ENCODE assay signal across 14 cellular contexts in genomic region chr11:2775083-2775625, GRCh38.
A peak's percentile ranks its signal among the peaks of the same experiment; 100 is the strongest.
DNase-seq lines count a peak whose midpoint lies in the region; ATAC-seq, FAIRE-seq and TF ChIP-seq lines count a peak whose summit lies in the region.
"Had no signal": no experiment of that assay in that cellular context is flagged by ENCODE, and none has a peak within 500 bp of the region (broad histone marks: within the 10 kb centered on the region; RNA-seq: fewer than 3 reads in every experiment).

No MANE protein-coding gene starts in this region.

- H3K36me3 ChIP-seq in right atrium auricular region: no peaks in the 10 kb centered on the region
- no peaks in the 10 kb centered on the region for H3K36me3 ChIP-seq in HepG2 (replicated peaks in 1 of 2; ENCODE audit: control insufficient read depth in 1 of 2, insufficient read depth in 2 of 2, low read length in 2 of 2)
- H3K36me3 ChIP-seq in thyroid gland: no peaks in the 10 kb centered on the region

- TF ChIP-seq RAD21 in HepG2 (CRISPR knock-in tag; IDR thresholded peaks at IDR 0.05): no peak

- POLR2A ChIA-PET in WTC11 (lab: Charles Lee): no interaction called here
- POLR2A ChIA-PET in HepG2 (lab: Yijun Ruan, JAX): interaction anchor here (1.2 kb wide), 1 partner anchor 75 kb away, joined by 3 read pairs; the partner anchor contains the start of gene KCNQ1OT1

- H3K27me3 ChIP-seq in right atrium auricular region (no peaks in the 10 kb centered on the region), HepG2 (ENCODE audit: control insufficient read depth in 1 of 2, insufficient read depth in 2 of 2, low read length in 2 of 2) (peaks cover 12 to 98% of the 10 kb centered on the region in 2 experiments; a peak in 4 of 5 replicates), thyroid gland (no peaks in the 10 kb centered on the region)

- H3K27ac Mint-ChIP-seq in WTC11 (no peak overlapping the region), type B pancreatic cell (no peak overlapping the region)

- H3K4me3 Mint-ChIP-seq in WTC11 (no peak overlapping the region), type B pancreatic cell (no peak overlapping the region)

- BruUV-seq in HepG2 (replicated peaks; lab: Mats Ljungman, UMichigan): no TSS peak

- no peak overlapping the region for H3K4me2 ChIP-seq in HepG2 (ENCODE audit: low read depth, low read length)

- H3K4me1 Mint-ChIP-seq in WTC11 (no peaks in the 10 kb centered on the region), type B pancreatic cell (ENCODE audit: unreplicated experiment) (peaks cover 6% of the 10 kb centered on the region)

- H3K36me3 Mint-ChIP-seq in WTC11 (no peaks in the 10 kb centered on the region), type B pancreatic cell (no peaks in the 10 kb centered on the region)

- CTCF ChIA-PET in WTC11 (lab: Charles Lee) (interaction anchor here (0.6 to 1.0 kb wide), 4 partner anchors 34 to 1098 kb away, joined by 3 to 5 read pairs (median 4); no protein-coding TSS in a partner anchor), HepG2 (lab: Yijun Ruan, JAX; ENCODE audit: low intra/inter-chr PET ratio, low total read pairs) (no interaction called here)

- TF ChIP-seq POLR2A in HepG2 (IDR thresholded peaks at IDR 0.05; ENCODE audit: insufficient read depth in 1 of 2, low read depth in 2 of 2, low read length in 2 of 2) (no peak), thyroid gland (IDR thresholded peaks at IDR 0.05) (no peak)

- H3K4me1 ChIP-seq in right atrium auricular region (peaks cover 0 to 32% of the 10 kb centered on the region in 2 donors), HepG2 (ENCODE audit: insufficient read depth, low read length) (peaks cover 24% of the 10 kb centered on the region), thyroid gland (peaks cover 22 to 28% of the 10 kb centered on the region in 2 donors)

- FAIRE-seq in HepG2 (lab: Jason Lieb, UNC): no peak
- FAIRE-seq: keratinocyte had no signal

- H3K4me3 ChIP-seq in right atrium auricular region (no peak overlapping the region), HepG2 (replicated peaks in 1 of 3; ENCODE audit: insufficient read depth in 1 of 3, low read depth in 2 of 3, low read length in 3 of 3) (no peak overlapping the region), thyroid gland (replicated peaks in 1 of 3) (no peak overlapping the region)

- WGBS in HepG2 (ENCODE audit: low lambda C conversion rate): 100% methylated on average over 1 of the region's 5 CpGs
- WGBS in thyroid gland, 2 donors: 93 to 100% methylated on average over 2 to 3 of the region's 5 CpGs

- H3K9ac ChIP-seq in HepG2 (ENCODE audit: insufficient read depth, low read depth, low read length): no peak overlapping the region

- H2AFZ ChIP-seq in HepG2 (ENCODE audit: low read length): no peak overlapping the region

- ATAC-seq in WTC11 (no peak), HepG2 (peak; percentile 12; the same call in 2 of the 3 replicates), HG02973 (IDR thresholded peaks at IDR 0.05; ENCODE audit: unreplicated experiment) (no peak)

- no peaks in the 10 kb centered on the region for H3K79me2 ChIP-seq in HepG2 (ENCODE audit: insufficient read depth, low read length)

- H3K27ac ChIP-seq in right atrium auricular region (no peak overlapping the region), HepG2 (ENCODE audit: extremely low read length, insufficient read depth, low read length) (no peak overlapping the region), thyroid gland (peak overlapping the region in 1 of 3 donors; percentile 3)

- TF ChIP-seq CTCF in right atrium auricular region (IDR thresholded peaks at IDR 0.05) (no peak), WTC11 (IDR thresholded peaks at IDR 0.05) (no peak), HepG2 (CRISPR knock-in tag; IDR thresholded peaks at IDR 0.05) (no peak), type B pancreatic cell (conservative IDR thresholded peaks at IDR 0.05) (no peak), thyroid gland (IDR thresholded peaks at IDR 0.05) (no peak)

- no peaks in the 10 kb centered on the region; the same call in 1 of the 2 replicates for H4K20me1 ChIP-seq in HepG2 (ENCODE audit: insufficient read depth, low read length)

- TF ChIP-seq EP300 in HepG2 (IDR thresholded peaks at IDR 0.05; ENCODE audit: low read depth in 2 of 2, low read length in 2 of 2): no peak
- no peak for TF ChIP-seq EP300 in HepG2 (CRISPR knock-in tag; IDR thresholded peaks at IDR 0.05; ENCODE audit: borderline replicate concordance)

- H3K9me3 ChIP-seq in right atrium auricular region (no peaks in the 10 kb centered on the region), HepG2 (ENCODE audit: low read length) (no peaks in the 10 kb centered on the region), thyroid gland (no peaks in the 10 kb centered on the region)

- in situ Hi-C loops in HepG2 (cut with HindIII; ENCODE audit: extremely low pct_ligation_motif_present, low pct_unique_long_range_greater_than_20kb): no loop called here

- DNase-seq in right atrium auricular region (ENCODE audit: low spot score) (peak; percentile 49), cardiac septum (ENCODE audit: low spot score) (no peak), WTC11 (ENCODE audit: low spot score) (peak; percentile 5), HepG2 (ENCODE audit: low spot score) (no peak), type B pancreatic cell (ENCODE audit: extremely low spot score, unreplicated experiment) (peak; percentile 60), HPDE6-E6E7 (ENCODE audit: extremely low spot score) (no peak), thyroid gland (no peak)
- DNase-seq: dermis blood vessel endothelial cell, foreskin fibroblast, GF-D8, NCI-H526, SHP77 treated with DMSO at 0.1 percent for 48 hours had no signal

- H3K9me3 Mint-ChIP-seq in WTC11: no peaks in the 10 kb centered on the region
- H3K9me3 Mint-ChIP-seq in type B pancreatic cell: no peaks in the 10 kb centered on the region

- intact Hi-C loops in cardiac septum (cut with DNase I) (loop anchor here (5.0 kb wide), 1 partner anchor 107 kb away; no protein-coding TSS in a partner anchor), HepG2 (cut with micrococcal nuclease; ENCODE audit: unreplicated experiment) (loop anchor here (5.0 kb wide), 1 partner anchor 43 kb away; no protein-coding TSS in a partner anchor), thyroid gland (cut with DNase I) (no loop called here)

- H3K27me3 Mint-ChIP-seq in WTC11 (ENCODE audit: low read depth): peaks cover 57% of the 10 kb centered on the region
- peaks cover 11% of the 10 kb centered on the region for H3K27me3 Mint-ChIP-seq in type B pancreatic cell

TF ChIP-seq in WTC11, 78 proteins besides CTCF, POLR2A, EP300 and RAD21:
- no peak for TF ChIP-seq E2F1 (CRISPR knock-in tag; IDR thresholded peaks at IDR 0.05)
- TF ChIP-seq KAT7 (CRISPR knock-in tag; IDR thresholded peaks at IDR 0.05; ENCODE audit: borderline replicate concordance): no peak
- TF ChIP-seq ELF4 (CRISPR knock-in tag; IDR thresholded peaks at IDR 0.05; ENCODE audit: low read depth): no peak

TF ChIP-seq in HepG2, 621 proteins besides CTCF, POLR2A, EP300 and RAD21:
- no peak for TF ChIP-seq THAP11 (CRISPR knock-in tag; IDR thresholded peaks at IDR 0.05)
- no peak for TF ChIP-seq HES4 (CRISPR knock-in tag; IDR thresholded peaks at IDR 0.05; ENCODE audit: borderline replicate concordance)
- no peak for TF ChIP-seq ZNF20 (CRISPR knock-in tag; IDR thresholded peaks at IDR 0.05)
- TF ChIP-seq RFX3 (CRISPR knock-in tag; IDR thresholded peaks at IDR 0.05): no peak
- no peak for TF ChIP-seq TAF1 (CRISPR knock-in tag; IDR thresholded peaks at IDR 0.05)
- no peak for TF ChIP-seq ZMAT3 (CRISPR knock-in tag; conservative IDR thresholded peaks at IDR 0.05)
- no peak for TF ChIP-seq ZKSCAN8 (CRISPR knock-in tag; IDR thresholded peaks at IDR 0.05; ENCODE audit: borderline replicate concordance)
- no peak for TF ChIP-seq MTF1 (CRISPR knock-in tag; IDR thresholded peaks at IDR 0.05)
- no peak for TF ChIP-seq SNAPC5 (CRISPR knock-in tag; IDR thresholded peaks at IDR 0.05; ENCODE audit: borderline replicate concordance)
- TF ChIP-seq FOXK1 (CRISPR knock-in tag; IDR thresholded peaks at IDR 0.05; ENCODE audit: borderline replicate concordance, low read depth): no peak
TF ChIP-seq in HepG2: peak in this region for 0.

Comparison
In these comparisons a context has a peak if more than half of its experiments do, and no peak if none do; other contexts are left out.
1. DNase-seq: peak in right atrium auricular region (single experiment), WTC11 (single experiment) and type B pancreatic cell (single experiment); none in cardiac septum (single experiment), HepG2 (single experiment), HPDE6-E6E7 (single experiment) and thyroid gland (0 of 2).